Comparison of ENCODE assay signal across 1 cellular context in the genomic region with DNA sequence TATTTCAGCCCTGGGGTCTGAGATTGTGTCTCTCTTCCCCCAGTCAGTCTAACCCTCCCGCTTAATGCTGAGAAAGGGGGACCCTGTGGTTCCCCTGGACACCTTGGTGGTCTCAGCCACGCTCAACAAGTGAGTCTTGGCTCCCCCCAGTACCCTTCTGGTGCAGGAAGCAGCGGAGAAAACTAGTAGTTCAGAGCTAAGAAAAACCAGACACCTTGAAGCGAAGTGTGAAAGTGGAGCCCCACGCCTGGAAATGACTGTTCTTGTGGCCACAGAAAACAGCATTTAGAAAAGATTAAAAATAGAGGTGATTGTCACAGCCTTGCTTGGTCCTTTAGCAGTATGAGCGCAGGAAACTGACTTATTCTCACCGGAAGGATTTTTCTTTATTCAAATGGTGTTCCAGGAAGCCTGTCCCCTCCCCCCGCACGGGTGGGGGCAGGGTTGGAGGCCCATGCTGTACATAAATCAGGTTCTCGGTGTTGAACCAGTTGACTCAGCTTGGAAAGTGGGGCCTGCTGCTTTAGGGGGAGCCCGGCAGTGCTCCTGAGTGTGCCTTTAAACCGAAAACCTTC.
TF ChIP-seq lines count a peak whose summit lies in the region.

No MANE protein-coding gene starts in this region.

TF ChIP-seq in GM12878, 131 proteins besides CTCF, POLR2A, EP300 and RAD21 (continues in another document):
- TF ChIP-seq PAX5 (IDR thresholded peaks at IDR 0.05; ENCODE audit: borderline replicate concordance, low read depth, low read length) (peak; percentile 63), ETV6 (conservative IDR thresholded peaks at IDR 0.05 in 1 of 2, IDR thresholded peaks at IDR 0.05 in 1 of 2; ENCODE audit: borderline replicate concordance in 1 of 2, low read depth in 1 of 2) (peak in 1 of 2 experiments; percentile 92; a peak in 2 of 4 replicates), POLR2AphosphoS2 (IDR thresholded peaks at IDR 0.05; ENCODE audit: low read depth, low read length) (0 out of 2 replicates have a peak, but pooled peaks have one; percentile 7), SIN3A (IDR thresholded peaks at IDR 0.05; ENCODE audit: low read depth, low read length) (peak; percentile 63), POLR2AphosphoS5 (IDR thresholded peaks at IDR 0.05; ENCODE audit: low read length) (peak; percentile 81), ZBED1 (IDR thresholded peaks at IDR 0.05; ENCODE audit: borderline replicate concordance) (peak; percentile 86; the same call in 1 of the 2 replicates), IKZF1 (conservative IDR thresholded peaks at IDR 0.05) (peak; percentile 63), TCF7 (IDR thresholded peaks at IDR 0.05; ENCODE audit: borderline replicate concordance) (peak; percentile 28; the same call in 1 of the 2 replicates), DPF2 (IDR thresholded peaks at IDR 0.05) (no peak), HDGF (IDR thresholded peaks at IDR 0.05) (no peak), NRF1 (conservative IDR thresholded peaks at IDR 0.05; ENCODE audit: low read depth, low read length) (no peak), MTA3 (IDR thresholded peaks at IDR 0.05; ENCODE audit: borderline replicate concordance, low read length) (no peak), SMAD1 (IDR thresholded peaks at IDR 0.05; ENCODE audit: low read depth, partially characterized antibody) (no peak), CREM (IDR thresholded peaks at IDR 0.05; ENCODE audit: low read depth) (peak; percentile 84), MEF2A (IDR thresholded peaks at IDR 0.05; ENCODE audit: insufficient read depth, low read depth, low read length) (peak; percentile 91), CHD4 (IDR thresholded peaks at IDR 0.05) (no peak), YY1 (IDR thresholded peaks at IDR 0.05; ENCODE audit: low read depth, low read length) (peak; percentile 42; the same call in 1 of the 2 replicates), IKZF2 (IDR thresholded peaks at IDR 0.05) (peak; percentile 59 to 61; a peak in 3 of 4 replicates), NR2C1 (IDR thresholded peaks at IDR 0.05) (peak; percentile 62; the same call in 1 of the 2 replicates), STAT3 (IDR thresholded peaks at IDR 0.05; ENCODE audit: low read depth, low read length) (peak; percentile 86; the same call in 1 of the 2 replicates), TCF12 (IDR thresholded peaks at IDR 0.05; ENCODE audit: low read depth, low read length) (peak; percentile 80), TAF1 (IDR thresholded peaks at IDR 0.05; ENCODE audit: borderline replicate concordance, low read depth, low read length) (peak; percentile 73), EGR1 (IDR thresholded peaks at IDR 0.05; ENCODE audit: borderline replicate concordance in 1 of 2, low read depth in 2 of 2, low read length in 2 of 2) (peak in 1 of 2 experiments; percentile 39; a peak in 1 of 3 replicates), NR2F1 (conservative IDR thresholded peaks at IDR 0.05) (no peak), NFIC (IDR thresholded peaks at IDR 0.05; ENCODE audit: low read depth, low read length) (no peak), NBN (IDR thresholded peaks at IDR 0.05) (peak; percentile 52; the same call in 1 of the 2 replicates), PAX8 (IDR thresholded peaks at IDR 0.05) (no peak), SIX5 (IDR thresholded peaks at IDR 0.05; ENCODE audit: low read depth, low read length, severe bottlenecking) (no peak), MEF2B (IDR thresholded peaks at IDR 0.05; ENCODE audit: partially characterized antibody, poor library complexity, severe bottlenecking) (peak; percentile 44), HCFC1 (IDR thresholded peaks at IDR 0.05; ENCODE audit: low read length) (0 out of 2 replicates have a peak, but pooled peaks have one; percentile 32), CBFB (IDR thresholded peaks at IDR 0.05; ENCODE audit: low read depth) (no peak; the same call in none of the 2 replicates), SMAD5 (IDR thresholded peaks at IDR 0.05; ENCODE audit: low read depth) (peak; percentile 65), WRNIP1 (IDR thresholded peaks at IDR 0.05; ENCODE audit: borderline replicate concordance, low read depth, low read length) (0 out of 2 replicates have a peak, but pooled peaks have one; percentile 27), JUNB (IDR thresholded peaks at IDR 0.05) (peak; percentile 79), PML (IDR thresholded peaks at IDR 0.05; ENCODE audit: low read length) (no peak), TARDBP (IDR thresholded peaks at IDR 0.05; ENCODE audit: borderline replicate concordance) (no peak), SP1 (IDR thresholded peaks at IDR 0.05; ENCODE audit: low read depth, low read length) (peak; percentile 62), GATAD2B (conservative IDR thresholded peaks at IDR 0.05; ENCODE audit: low read depth) (0 out of 2 replicates have a peak, but pooled peaks have one; percentile 28), TBL1XR1 (IDR thresholded peaks at IDR 0.05; ENCODE audit: low read depth, low read length) (peak; percentile 95), SMC3 (IDR thresholded peaks at IDR 0.05; ENCODE audit: borderline replicate concordance, low read length) (no peak), RCOR1 (conservative IDR thresholded peaks at IDR 0.05; ENCODE audit: low read depth, low read length) (0 out of 2 replicates have a peak, but pooled peaks have one; percentile 37)
- TF ChIP-seq, protein P1, sequence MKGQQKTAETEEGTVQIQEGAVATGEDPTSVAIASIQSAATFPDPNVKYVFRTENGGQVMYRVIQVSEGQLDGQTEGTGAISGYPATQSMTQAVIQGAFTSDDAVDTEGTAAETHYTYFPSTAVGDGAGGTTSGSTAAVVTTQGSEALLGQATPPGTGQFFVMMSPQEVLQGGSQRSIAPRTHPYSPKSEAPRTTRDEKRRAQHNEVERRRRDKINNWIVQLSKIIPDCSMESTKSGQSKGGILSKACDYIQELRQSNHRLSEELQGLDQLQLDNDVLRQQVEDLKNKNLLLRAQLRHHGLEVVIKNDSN (IDR thresholded peaks at IDR 0.05; ENCODE audit: borderline replicate concordance, extremely low read length, insufficient read depth, low read depth, low read length), result no peak
- TF ChIP-seq, protein P2, sequence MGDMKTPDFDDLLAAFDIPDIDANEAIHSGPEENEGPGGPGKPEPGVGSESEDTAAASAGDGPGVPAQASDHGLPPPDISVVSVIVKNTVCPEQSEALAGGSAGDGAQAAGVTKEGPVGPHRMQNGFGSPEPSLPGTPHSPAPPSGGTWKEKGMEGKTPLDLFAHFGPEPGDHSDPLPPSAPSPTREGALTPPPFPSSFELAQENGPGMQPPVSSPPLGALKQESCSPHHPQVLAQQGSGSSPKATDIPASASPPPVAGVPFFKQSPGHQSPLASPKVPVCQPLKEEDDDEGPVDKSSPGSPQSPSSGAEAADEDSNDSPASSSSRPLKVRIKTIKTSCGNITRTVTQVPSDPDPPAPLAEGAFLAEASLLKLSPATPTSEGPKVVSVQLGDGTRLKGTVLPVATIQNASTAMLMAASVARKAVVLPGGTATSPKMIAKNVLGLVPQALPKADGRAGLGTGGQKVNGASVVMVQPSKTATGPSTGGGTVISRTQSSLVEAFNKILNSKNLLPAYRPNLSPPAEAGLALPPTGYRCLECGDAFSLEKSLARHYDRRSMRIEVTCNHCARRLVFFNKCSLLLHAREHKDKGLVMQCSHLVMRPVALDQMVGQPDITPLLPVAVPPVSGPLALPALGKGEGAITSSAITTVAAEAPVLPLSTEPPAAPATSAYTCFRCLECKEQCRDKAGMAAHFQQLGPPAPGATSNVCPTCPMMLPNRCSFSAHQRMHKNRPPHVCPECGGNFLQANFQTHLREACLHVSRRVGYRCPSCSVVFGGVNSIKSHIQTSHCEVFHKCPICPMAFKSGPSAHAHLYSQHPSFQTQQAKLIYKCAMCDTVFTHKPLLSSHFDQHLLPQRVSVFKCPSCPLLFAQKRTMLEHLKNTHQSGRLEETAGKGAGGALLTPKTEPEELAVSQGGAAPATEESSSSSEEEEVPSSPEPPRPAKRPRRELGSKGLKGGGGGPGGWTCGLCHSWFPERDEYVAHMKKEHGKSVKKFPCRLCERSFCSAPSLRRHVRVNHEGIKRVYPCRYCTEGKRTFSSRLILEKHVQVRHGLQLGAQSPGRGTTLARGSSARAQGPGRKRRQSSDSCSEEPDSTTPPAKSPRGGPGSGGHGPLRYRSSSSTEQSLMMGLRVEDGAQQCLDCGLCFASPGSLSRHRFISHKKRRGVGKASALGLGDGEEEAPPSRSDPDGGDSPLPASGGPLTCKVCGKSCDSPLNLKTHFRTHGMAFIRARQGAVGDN (IDR thresholded peaks at IDR 0.05), result peak; percentile 29; the same call in 1 of the 2 replicates
- TF ChIP-seq, protein P3, sequence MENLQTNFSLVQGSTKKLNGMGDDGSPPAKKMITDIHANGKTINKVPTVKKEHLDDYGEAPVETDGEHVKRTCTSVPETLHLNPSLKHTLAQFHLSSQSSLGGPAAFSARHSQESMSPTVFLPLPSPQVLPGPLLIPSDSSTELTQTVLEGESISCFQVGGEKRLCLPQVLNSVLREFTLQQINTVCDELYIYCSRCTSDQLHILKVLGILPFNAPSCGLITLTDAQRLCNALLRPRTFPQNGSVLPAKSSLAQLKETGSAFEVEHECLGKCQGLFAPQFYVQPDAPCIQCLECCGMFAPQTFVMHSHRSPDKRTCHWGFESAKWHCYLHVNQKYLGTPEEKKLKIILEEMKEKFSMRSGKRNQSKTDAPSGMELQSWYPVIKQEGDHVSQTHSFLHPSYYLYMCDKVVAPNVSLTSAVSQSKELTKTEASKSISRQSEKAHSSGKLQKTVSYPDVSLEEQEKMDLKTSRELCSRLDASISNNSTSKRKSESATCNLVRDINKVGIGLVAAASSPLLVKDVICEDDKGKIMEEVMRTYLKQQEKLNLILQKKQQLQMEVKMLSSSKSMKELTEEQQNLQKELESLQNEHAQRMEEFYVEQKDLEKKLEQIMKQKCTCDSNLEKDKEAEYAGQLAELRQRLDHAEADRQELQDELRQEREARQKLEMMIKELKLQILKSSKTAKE (IDR thresholded peaks at IDR 0.05; ENCODE audit: low read depth, poor library complexity, severe bottlenecking), result peak; percentile 66
- TF ChIP-seq, protein P4, sequence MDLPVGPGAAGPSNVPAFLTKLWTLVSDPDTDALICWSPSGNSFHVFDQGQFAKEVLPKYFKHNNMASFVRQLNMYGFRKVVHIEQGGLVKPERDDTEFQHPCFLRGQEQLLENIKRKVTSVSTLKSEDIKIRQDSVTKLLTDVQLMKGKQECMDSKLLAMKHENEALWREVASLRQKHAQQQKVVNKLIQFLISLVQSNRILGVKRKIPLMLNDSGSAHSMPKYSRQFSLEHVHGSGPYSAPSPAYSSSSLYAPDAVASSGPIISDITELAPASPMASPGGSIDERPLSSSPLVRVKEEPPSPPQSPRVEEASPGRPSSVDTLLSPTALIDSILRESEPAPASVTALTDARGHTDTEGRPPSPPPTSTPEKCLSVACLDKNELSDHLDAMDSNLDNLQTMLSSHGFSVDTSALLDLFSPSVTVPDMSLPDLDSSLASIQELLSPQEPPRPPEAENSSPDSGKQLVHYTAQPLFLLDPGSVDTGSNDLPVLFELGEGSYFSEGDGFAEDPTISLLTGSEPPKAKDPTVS (IDR thresholded peaks at IDR 0.05; ENCODE audit: low read depth, low read length), result no peak
- TF ChIP-seq, protein P5, sequence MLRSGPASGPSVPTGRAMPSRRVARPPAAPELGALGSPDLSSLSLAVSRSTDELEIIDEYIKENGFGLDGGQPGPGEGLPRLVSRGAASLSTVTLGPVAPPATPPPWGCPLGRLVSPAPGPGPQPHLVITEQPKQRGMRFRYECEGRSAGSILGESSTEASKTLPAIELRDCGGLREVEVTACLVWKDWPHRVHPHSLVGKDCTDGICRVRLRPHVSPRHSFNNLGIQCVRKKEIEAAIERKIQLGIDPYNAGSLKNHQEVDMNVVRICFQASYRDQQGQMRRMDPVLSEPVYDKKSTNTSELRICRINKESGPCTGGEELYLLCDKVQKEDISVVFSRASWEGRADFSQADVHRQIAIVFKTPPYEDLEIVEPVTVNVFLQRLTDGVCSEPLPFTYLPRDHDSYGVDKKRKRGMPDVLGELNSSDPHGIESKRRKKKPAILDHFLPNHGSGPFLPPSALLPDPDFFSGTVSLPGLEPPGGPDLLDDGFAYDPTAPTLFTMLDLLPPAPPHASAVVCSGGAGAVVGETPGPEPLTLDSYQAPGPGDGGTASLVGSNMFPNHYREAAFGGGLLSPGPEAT (IDR thresholded peaks at IDR 0.05; ENCODE audit: low read depth), result no peak; the same call in 1 of the 2 replicates
- TF ChIP-seq, protein P6, sequence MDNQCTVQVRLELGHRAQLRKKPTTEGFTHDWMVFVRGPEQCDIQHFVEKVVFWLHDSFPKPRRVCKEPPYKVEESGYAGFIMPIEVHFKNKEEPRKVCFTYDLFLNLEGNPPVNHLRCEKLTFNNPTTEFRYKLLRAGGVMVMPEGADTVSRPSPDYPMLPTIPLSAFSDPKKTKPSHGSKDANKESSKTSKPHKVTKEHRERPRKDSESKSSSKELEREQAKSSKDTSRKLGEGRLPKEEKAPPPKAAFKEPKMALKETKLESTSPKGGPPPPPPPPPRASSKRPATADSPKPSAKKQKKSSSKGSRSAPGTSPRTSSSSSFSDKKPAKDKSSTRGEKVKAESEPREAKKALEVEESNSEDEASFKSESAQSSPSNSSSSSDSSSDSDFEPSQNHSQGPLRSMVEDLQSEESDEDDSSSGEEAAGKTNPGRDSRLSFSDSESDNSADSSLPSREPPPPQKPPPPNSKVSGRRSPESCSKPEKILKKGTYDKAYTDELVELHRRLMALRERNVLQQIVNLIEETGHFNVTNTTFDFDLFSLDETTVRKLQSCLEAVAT (IDR thresholded peaks at IDR 0.05), result peak; percentile 18; the same call in 1 of the 2 replicates
- TF ChIP-seq, protein P7, sequence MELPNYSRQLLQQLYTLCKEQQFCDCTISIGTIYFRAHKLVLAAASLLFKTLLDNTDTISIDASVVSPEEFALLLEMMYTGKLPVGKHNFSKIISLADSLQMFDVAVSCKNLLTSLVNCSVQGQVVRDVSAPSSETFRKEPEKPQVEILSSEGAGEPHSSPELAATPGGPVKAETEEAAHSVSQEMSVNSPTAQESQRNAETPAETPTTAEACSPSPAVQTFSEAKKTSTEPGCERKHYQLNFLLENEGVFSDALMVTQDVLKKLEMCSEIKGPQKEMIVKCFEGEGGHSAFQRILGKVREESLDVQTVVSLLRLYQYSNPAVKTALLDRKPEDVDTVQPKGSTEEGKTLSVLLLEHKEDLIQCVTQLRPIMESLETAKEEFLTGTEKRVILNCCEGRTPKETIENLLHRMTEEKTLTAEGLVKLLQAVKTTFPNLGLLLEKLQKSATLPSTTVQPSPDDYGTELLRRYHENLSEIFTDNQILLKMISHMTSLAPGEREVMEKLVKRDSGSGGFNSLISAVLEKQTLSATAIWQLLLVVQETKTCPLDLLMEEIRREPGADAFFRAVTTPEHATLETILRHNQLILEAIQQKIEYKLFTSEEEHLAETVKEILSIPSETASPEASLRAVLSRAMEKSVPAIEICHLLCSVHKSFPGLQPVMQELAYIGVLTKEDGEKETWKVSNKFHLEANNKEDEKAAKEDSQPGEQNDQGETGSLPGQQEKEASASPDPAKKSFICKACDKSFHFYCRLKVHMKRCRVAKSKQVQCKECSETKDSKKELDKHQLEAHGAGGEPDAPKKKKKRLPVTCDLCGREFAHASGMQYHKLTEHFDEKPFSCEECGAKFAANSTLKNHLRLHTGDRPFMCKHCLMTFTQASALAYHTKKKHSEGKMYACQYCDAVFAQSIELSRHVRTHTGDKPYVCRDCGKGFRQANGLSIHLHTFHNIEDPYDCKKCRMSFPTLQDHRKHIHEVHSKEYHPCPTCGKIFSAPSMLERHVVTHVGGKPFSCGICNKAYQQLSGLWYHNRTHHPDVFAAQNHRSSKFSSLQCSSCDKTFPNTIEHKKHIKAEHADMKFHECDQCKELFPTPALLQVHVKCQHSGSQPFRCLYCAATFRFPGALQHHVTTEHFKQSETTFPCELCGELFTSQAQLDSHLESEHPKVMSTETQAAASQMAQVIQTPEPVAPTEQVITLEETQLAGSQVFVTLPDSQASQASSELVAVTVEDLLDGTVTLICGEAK (IDR thresholded peaks at IDR 0.05; ENCODE audit: borderline replicate concordance), result peak; percentile 70; the same call in 1 of the 2 replicates
